In the genomic region with DNA sequence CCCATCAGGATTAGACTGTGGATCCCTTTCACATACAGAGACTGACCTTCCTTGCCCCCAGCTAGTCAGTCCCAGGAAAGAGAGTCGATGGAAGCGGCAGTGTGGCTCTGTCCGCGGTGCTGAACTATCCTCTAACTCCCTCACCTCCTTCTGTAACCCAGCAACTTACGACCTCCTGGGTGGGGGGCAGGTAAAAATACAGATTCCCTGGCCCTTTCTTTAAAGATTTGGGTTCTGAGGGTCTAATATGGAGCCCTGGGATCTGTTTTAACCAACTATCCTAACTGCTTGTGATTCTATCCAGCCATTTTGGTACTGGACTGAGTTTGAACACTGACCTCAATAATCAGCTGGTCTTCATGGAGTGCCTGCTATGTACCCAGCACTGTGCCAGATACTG, we compare ENCODE assay signal across 11 cellular contexts. TPM values are rescaled to one million over a fixed set of nuclear protein-coding genes. Genes with fewer than 3 reads are reported as not detected.
A peak's percentile ranks its signal among the peaks of the same experiment; 100 is the strongest.
DNase-seq lines count a peak whose midpoint lies in the region; ATAC-seq, FAIRE-seq and TF ChIP-seq lines count a peak whose summit lies in the region.
"Had no signal": no experiment of that assay in that cellular context is flagged by ENCODE, and none has a peak within 500 bp of the region (broad histone marks: within the 10 kb centered on the region; RNA-seq: fewer than 3 reads in every experiment).

No MANE protein-coding gene starts in this region.

- no peak for FAIRE-seq in astrocyte (lab: Jason Lieb, UNC)

- no peak overlapping the region for H3K4me3 ChIP-seq in astrocyte (ENCODE audit: insufficient read depth, low read depth, low read length)
- H3K4me3 ChIP-seq: esophagus muscularis mucosa had no signal

- H3K36me3 Mint-ChIP-seq in Calu3 (ENCODE audit: insufficient read depth, unreplicated experiment) (peaks cover 13% of the 10 kb centered on the region), astrocyte (ENCODE audit: low read depth, unreplicated experiment) (no peaks in the 10 kb centered on the region)

- H3K4me1 Mint-ChIP-seq in Calu3 (ENCODE audit: low read depth, unreplicated experiment): peaks cover 15% of the 10 kb centered on the region
- H3K4me1 Mint-ChIP-seq in astrocyte (ENCODE audit: low read depth, unreplicated experiment): no peaks in the 10 kb centered on the region

- H2AFZ ChIP-seq in astrocyte (ENCODE audit: low read depth, low read length): no peak overlapping the region

- TF ChIP-seq CTCF in Calu3 (IDR thresholded peaks at IDR 0.05; ENCODE audit: unreplicated experiment): no peak
- TF ChIP-seq CTCF in astrocyte (IDR thresholded peaks at IDR 0.05; ENCODE audit: insufficient read depth, low read depth, low read length): no peak

- peak; percentile 36 for DNase-seq in Calu3
- peak; percentile 22 for DNase-seq in astrocyte (ENCODE audit: low read depth)
- DNase-seq in left colon: peak in 1 of 2 donors; percentile 36
- no peak for DNase-seq in COLO668 (lab: John Stamatoyannopoulos, UW; ENCODE audit: unreplicated experiment)
- DNase-seq in NCI-H146 (lab: John Stamatoyannopoulos, UW): no peak

- H3K27ac Mint-ChIP-seq in Calu3 (ENCODE audit: unreplicated experiment) (no peak overlapping the region), astrocyte (ENCODE audit: unreplicated experiment) (no peak overlapping the region)
- H3K27ac Mint-ChIP-seq: stimulated activated naive CD8-positive, alpha-beta T cell treated with anti-CD3 and anti-CD28 coated beads, Interleukin-15, Interleukin-2, amounts not matched to agents 100 ng/mL and 50 ng/mL, for 24 hours had no signal

- H3K36me3 ChIP-seq in astrocyte (ENCODE audit: insufficient read depth, low read length): no peaks in the 10 kb centered on the region

- no TSS peak for BruUV-seq in Calu3 (replicated peaks; lab: Mats Ljungman, UMichigan)

- no peaks in the 10 kb centered on the region for H4K20me1 ChIP-seq in astrocyte (ENCODE audit: insufficient read depth, low read length)

- no peaks in the 10 kb centered on the region for H3K9me3 ChIP-seq in astrocyte (ENCODE audit: insufficient read depth, low read depth, low read length)
- H3K9me3 ChIP-seq: esophagus muscularis mucosa had no signal

- H3K27me3 Mint-ChIP-seq in Calu3 (ENCODE audit: unreplicated experiment) (no peaks in the 10 kb centered on the region), astrocyte (ENCODE audit: low read depth, unreplicated experiment) (peaks cover 39% of the 10 kb centered on the region)
- H3K27me3 Mint-ChIP-seq: stimulated activated naive CD8-positive, alpha-beta T cell treated with anti-CD3 and anti-CD28 coated beads, Interleukin-15, Interleukin-2, amounts not matched to agents 100 ng/mL and 50 ng/mL, for 24 hours had no signal

- peaks cover 22% of the 10 kb centered on the region for H3K27me3 ChIP-seq in astrocyte (ENCODE audit: insufficient read depth, low read length)

- H3K27ac ChIP-seq in astrocyte (ENCODE audit: low read depth, low read length): no peak overlapping the region
- H3K27ac ChIP-seq: esophagus muscularis mucosa had no signal

- ATAC-seq in left colon: peak; percentile 38
- no peak for ATAC-seq in GM18907 (IDR thresholded peaks at IDR 0.05; ENCODE audit: unreplicated experiment)
- no peak for ATAC-seq in HG03442 (IDR thresholded peaks at IDR 0.05; ENCODE audit: unreplicated experiment)

- intact Hi-C loops in Calu3 (cut with micrococcal nuclease; ENCODE audit: unreplicated experiment): no loop called here
- intact Hi-C loops in left colon (cut with DNase I, micrococcal nuclease): no loop called here

- H3K79me2 ChIP-seq in astrocyte (ENCODE audit: insufficient read depth, low read length): no peaks in the 10 kb centered on the region

- CTCF ChIA-PET in Calu3 (lab: Charles Lee): interaction anchor here (1.4 kb wide), 1 partner anchor 79 kb away, joined by 3 read pairs; no protein-coding TSS in a partner anchor

- H3K4me3 Mint-ChIP-seq in Calu3 (ENCODE audit: low read depth, unreplicated experiment) (no peak overlapping the region), astrocyte (ENCODE audit: unreplicated experiment) (no peak overlapping the region)
- H3K4me3 Mint-ChIP-seq: stimulated activated naive CD8-positive, alpha-beta T cell treated with anti-CD3 and anti-CD28 coated beads, Interleukin-15, Interleukin-2, amounts not matched to agents 100 ng/mL and 50 ng/mL, for 24 hours had no signal

- H3K4me1 ChIP-seq in astrocyte (ENCODE audit: insufficient read depth, low read length): peaks cover 3% of the 10 kb centered on the region
- H3K4me1 ChIP-seq: esophagus muscularis mucosa had no signal

- H3K4me2 ChIP-seq in astrocyte (ENCODE audit: low read length): no peak overlapping the region

- TF ChIP-seq EP300 in Ishikawa (IDR thresholded peaks at IDR 0.05; ENCODE audit: borderline replicate concordance): no peak

- H3K9me3 Mint-ChIP-seq in Calu3 (ENCODE audit: low read depth, unreplicated experiment) (no peaks in the 10 kb centered on the region), astrocyte (ENCODE audit: unreplicated experiment) (no peaks in the 10 kb centered on the region)
- H3K9me3 Mint-ChIP-seq: stimulated activated naive CD8-positive, alpha-beta T cell treated with anti-CD3 and anti-CD28 coated beads, Interleukin-15, Interleukin-2, amounts not matched to agents 100 ng/mL and 50 ng/mL, for 24 hours had no signal

- no peak for TF ChIP-seq RAD21 in Ishikawa (IDR thresholded peaks at IDR 0.05; ENCODE audit: low read depth)

- H3K9ac ChIP-seq in astrocyte (ENCODE audit: low read length): no peak overlapping the region

TF ChIP-seq in Ishikawa, 13 proteins besides CTCF, POLR2A, EP300 and RAD21:
- no peak for TF ChIP-seq TAF1 (IDR thresholded peaks at IDR 0.05; ENCODE audit: low read depth)
- no peak for TF ChIP-seq CEBPB (IDR thresholded peaks at IDR 0.05)
- TF ChIP-seq ZBTB7A (IDR thresholded peaks at IDR 0.05; ENCODE audit: low read depth): no peak
- TF ChIP-seq TCF12 (IDR thresholded peaks at IDR 0.05; ENCODE audit: low read depth): no peak
- TF ChIP-seq, protein P1, sequence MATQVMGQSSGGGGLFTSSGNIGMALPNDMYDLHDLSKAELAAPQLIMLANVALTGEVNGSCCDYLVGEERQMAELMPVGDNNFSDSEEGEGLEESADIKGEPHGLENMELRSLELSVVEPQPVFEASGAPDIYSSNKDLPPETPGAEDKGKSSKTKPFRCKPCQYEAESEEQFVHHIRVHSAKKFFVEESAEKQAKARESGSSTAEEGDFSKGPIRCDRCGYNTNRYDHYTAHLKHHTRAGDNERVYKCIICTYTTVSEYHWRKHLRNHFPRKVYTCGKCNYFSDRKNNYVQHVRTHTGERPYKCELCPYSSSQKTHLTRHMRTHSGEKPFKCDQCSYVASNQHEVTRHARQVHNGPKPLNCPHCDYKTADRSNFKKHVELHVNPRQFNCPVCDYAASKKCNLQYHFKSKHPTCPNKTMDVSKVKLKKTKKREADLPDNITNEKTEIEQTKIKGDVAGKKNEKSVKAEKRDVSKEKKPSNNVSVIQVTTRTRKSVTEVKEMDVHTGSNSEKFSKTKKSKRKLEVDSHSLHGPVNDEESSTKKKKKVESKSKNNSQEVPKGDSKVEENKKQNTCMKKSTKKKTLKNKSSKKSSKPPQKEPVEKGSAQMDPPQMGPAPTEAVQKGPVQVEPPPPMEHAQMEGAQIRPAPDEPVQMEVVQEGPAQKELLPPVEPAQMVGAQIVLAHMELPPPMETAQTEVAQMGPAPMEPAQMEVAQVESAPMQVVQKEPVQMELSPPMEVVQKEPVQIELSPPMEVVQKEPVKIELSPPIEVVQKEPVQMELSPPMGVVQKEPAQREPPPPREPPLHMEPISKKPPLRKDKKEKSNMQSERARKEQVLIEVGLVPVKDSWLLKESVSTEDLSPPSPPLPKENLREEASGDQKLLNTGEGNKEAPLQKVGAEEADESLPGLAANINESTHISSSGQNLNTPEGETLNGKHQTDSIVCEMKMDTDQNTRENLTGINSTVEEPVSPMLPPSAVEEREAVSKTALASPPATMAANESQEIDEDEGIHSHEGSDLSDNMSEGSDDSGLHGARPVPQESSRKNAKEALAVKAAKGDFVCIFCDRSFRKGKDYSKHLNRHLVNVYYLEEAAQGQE (IDR thresholded peaks at IDR 0.05; ENCODE audit: low read depth): peak; percentile 95

RNA-seq across cellular contexts. Expression of gene MFNG, which starts 23.2 kb away (rescaled TPM):
- total RNA-seq in Calu3 (2022) (19.0 and 22.1 TPM in 2 replicates), astrocyte (0.87 and 1.4 TPM in 2 replicates), left colon (10 to 100 TPM; 10.4 to 11.2 TPM)

RNA-seq across cellular contexts. Expression of gene ELFN2, which starts 35.7 kb away (rescaled TPM):
- total RNA-seq in Calu3 (2022) (1.5 and 2.8 TPM in 2 replicates), astrocyte (2.8 and 3.0 TPM in 2 replicates), left colon (under 1 TPM in 1 of 2 donors, not detected in 1; 0.20 TPM)

RNA-seq across cellular contexts. Expression of gene CARD10, which starts 56.2 kb away (rescaled TPM):
- total RNA-seq in Calu3 (2022) (40.5 and 49.2 TPM in 2 replicates), astrocyte (19.7 and 22.6 TPM in 2 replicates), left colon (10 to 100 TPM; 64.1 to 66.4 TPM)
- total RNA-seq: mononuclear cell had no signal

Comparison
In these comparisons a context has a peak if more than half of its experiments do, and no peak if none do; other contexts are left out.
1. DNase-seq: peak in Calu3 (single experiment) and astrocyte (single experiment); none in COLO668 (single experiment) and NCI-H146 (single experiment).